In genomic region chr10:35723992-35724391, GRCh38 we compare ENCODE assay signal across 22 cellular contexts.
DNase-seq lines count a peak whose midpoint lies in the region; ATAC-seq, FAIRE-seq and TF ChIP-seq lines count a peak whose summit lies in the region.
"Had no signal": no experiment of that assay in that cellular context is flagged by ENCODE, and none has a peak within 500 bp of the region (broad histone marks: within the 10 kb centered on the region; RNA-seq: fewer than 3 reads in every experiment).

No MANE protein-coding gene starts in this region.

- H3F3A ChIP-seq in GM23248 (ENCODE audit: insufficient read depth) (no peaks in the 10 kb centered on the region), GM23338 (replicated peaks; ENCODE audit: low read depth) (no peaks in the 10 kb centered on the region)

- H3K27me3 Mint-ChIP-seq in GM23338 (ENCODE audit: insufficient read depth, low read depth, poor library complexity): no peaks in the 10 kb centered on the region
- peaks cover 18% of the 10 kb centered on the region for H3K27me3 Mint-ChIP-seq in nephron progenitor cell (ENCODE audit: low read depth, poor library complexity)
- H3K27me3 Mint-ChIP-seq: B cell had no signal

- no peaks in the 10 kb centered on the region for H3K4me1 Mint-ChIP-seq in GM23338
- peaks cover 12% of the 10 kb centered on the region for H3K4me1 Mint-ChIP-seq in nephron progenitor cell
- H3K4me1 Mint-ChIP-seq: B cell had no signal

- no peak for FAIRE-seq in kidney (lab: Jason Lieb, UNC)
- FAIRE-seq in GM12891 (lab: Jason Lieb, UNC): no peak
- FAIRE-seq: A204.1, D721Med, G401.6, GM12892, GM18507 had no signal

- H3K9ac ChIP-seq in GM23248 (no peak overlapping the region), kidney (ENCODE audit: low read length in 2 of 2) (no peak overlapping the region)
- H3K9ac ChIP-seq: BLaER1 treated with 17β-estradiol and CSF1 and Interleukin-3, amounts not matched to agents 10 nM and 100 nM had no signal

- H4K20me1 ChIP-seq in GM23248 (ENCODE audit: insufficient read depth) (no peaks in the 10 kb centered on the region), GM23338 (replicated peaks; ENCODE audit: insufficient read depth) (no peaks in the 10 kb centered on the region)
- H4K20me1 ChIP-seq: BLaER1 treated with 17β-estradiol and CSF1 and Interleukin-3, amounts not matched to agents 10 nM and 100 nM had no signal

- H3K4me3 Mint-ChIP-seq in GM23338 (no peak overlapping the region), nephron progenitor cell (no peak overlapping the region)
- H3K4me3 Mint-ChIP-seq: B cell; CD4-positive, alpha-beta T cell; CD8-positive, alpha-beta T cell had no signal

- H3K27me3 ChIP-seq in GM23248 (replicated peaks; ENCODE audit: insufficient read depth) (peaks cover 19% of the 10 kb centered on the region), GM23338 (ENCODE audit: insufficient read depth) (no peaks in the 10 kb centered on the region)
- H3K27me3 ChIP-seq: BLaER1 treated with 17β-estradiol and CSF1 and Interleukin-3, amounts not matched to agents 10 nM and 100 nM had no signal

- H3K36me3 Mint-ChIP-seq in GM23338 (ENCODE audit: low read depth): no peaks in the 10 kb centered on the region; the same call in 2 of the 3 replicates
- no peaks in the 10 kb centered on the region for H3K36me3 Mint-ChIP-seq in nephron progenitor cell (ENCODE audit: low read depth)
- H3K36me3 Mint-ChIP-seq: CD8-positive, alpha-beta T cell had no signal

- peak; percentile 14 for DNase-seq in GM23248
- DNase-seq in GM23338 (ENCODE audit: low spot score): no peak
- no peak for DNase-seq in nephron progenitor cell
- DNase-seq in kidney: no peak
- DNase-seq in GM12891 (ENCODE audit: insufficient read length, low spot score): no peak
- DNase-seq: 8988T; ACHN; Caco-2; Calu3; CD4-positive, alpha-beta T cell; CD8-positive, alpha-beta T cell; DMS79 treated with DMSO at 0.1 percent for 48 hours; GF-D8 had no signal

- TF ChIP-seq POLR2A in GM12891 (IDR thresholded peaks at IDR 0.05; ENCODE audit: low read depth, low read length): no peak

- H3K79me2 ChIP-seq in GM23248 (ENCODE audit: insufficient read depth): no peaks in the 10 kb centered on the region
- no peaks in the 10 kb centered on the region for H3K79me2 ChIP-seq in GM23338 (replicated peaks; ENCODE audit: insufficient read depth)

- ATAC-seq in GM23338 (no peak), GM18909 (IDR thresholded peaks at IDR 0.05; ENCODE audit: poor library complexity, unreplicated experiment) (no peak)
- ATAC-seq: CD8-positive, alpha-beta T cell had no signal

- H3K27ac ChIP-seq in GM23248 (no peak overlapping the region), GM23338 (ENCODE audit: low read depth) (no peak overlapping the region), kidney (ENCODE audit: low read depth in 2 of 2, low read length in 2 of 2) (no peak overlapping the region)
- H3K27ac ChIP-seq: BLaER1 treated with 17β-estradiol and CSF1 and Interleukin-3, amounts not matched to agents 10 nM and 100 nM; C4-2B had no signal

- H3K4me3 ChIP-seq in GM23248 (no peak overlapping the region), GM23338 (no peak overlapping the region), kidney (ENCODE audit: low read length in 2 of 2) (no peak overlapping the region)
- H3K4me3 ChIP-seq: BLaER1 treated with 17β-estradiol and CSF1 and Interleukin-3, amounts not matched to agents 10 nM and 100 nM had no signal

- no peaks in the 10 kb centered on the region for H3K4me1 ChIP-seq in GM23248 (ENCODE audit: insufficient read depth)
- no peaks in the 10 kb centered on the region for H3K4me1 ChIP-seq in GM23338 (ENCODE audit: insufficient read depth)
- H3K4me1 ChIP-seq in kidney (ENCODE audit: control insufficient read depth in 1 of 2, insufficient read depth in 1 of 2, low read depth in 1 of 2, low read length in 2 of 2): no peaks in the 10 kb centered on the region
- H3K4me1 ChIP-seq: BLaER1 treated with 17β-estradiol and CSF1 and Interleukin-3, amounts not matched to agents 10 nM and 100 nM had no signal

- in situ Hi-C loops in GM23248 (cut with MboI): no loop called here

- H3K9me3 ChIP-seq in GM23248 (ENCODE audit: low read depth) (no peaks in the 10 kb centered on the region), kidney (ENCODE audit: control insufficient read depth in 1 of 2, low read length in 2 of 2) (no peaks in the 10 kb centered on the region)
- H3K9me3 ChIP-seq: BLaER1 treated with 17β-estradiol and CSF1 and Interleukin-3, amounts not matched to agents 10 nM and 100 nM; Caco-2 had no signal

- H2AFZ ChIP-seq in GM23248 (no peak overlapping the region), GM23338 (peak overlapping the region; percentile 66; the same call in 1 of the 2 replicates)

- intact Hi-C loops in kidney (cut with DNase I): no loop called here

- H3K9me3 Mint-ChIP-seq in GM23338: no peaks in the 10 kb centered on the region
- H3K9me3 Mint-ChIP-seq in nephron progenitor cell: no peaks in the 10 kb centered on the region
- H3K9me3 Mint-ChIP-seq: CD4-positive, alpha-beta T cell; CD8-positive, alpha-beta T cell had no signal

- H3K36me3 ChIP-seq in GM23248 (ENCODE audit: low read depth): no peaks in the 10 kb centered on the region
- H3K36me3 ChIP-seq in GM23338 (ENCODE audit: insufficient read depth): no peaks in the 10 kb centered on the region
- no peaks in the 10 kb centered on the region for H3K36me3 ChIP-seq in kidney (ENCODE audit: control insufficient read depth in 1 of 2, insufficient read depth in 2 of 2, low read length in 2 of 2)
- H3K36me3 ChIP-seq: BLaER1 treated with 17β-estradiol and CSF1 and Interleukin-3, amounts not matched to agents 10 nM and 100 nM had no signal

- TF ChIP-seq CTCF in GM23338 (conservative IDR thresholded peaks at IDR 0.05; ENCODE audit: low read depth in 2 of 2): no peak
- no peak for TF ChIP-seq CTCF in nephron progenitor cell (IDR thresholded peaks at IDR 0.05)
- TF ChIP-seq CTCF in kidney (IDR thresholded peaks at IDR 0.05; ENCODE audit: borderline replicate concordance, extremely low read depth, insufficient read depth): no peak

- H3K4me2 ChIP-seq in GM23248 (ENCODE audit: unreplicated experiment) (no peak overlapping the region), GM23338 (no peak overlapping the region)
- H3K4me2 ChIP-seq: BLaER1 treated with 17β-estradiol and CSF1 and Interleukin-3, amounts not matched to agents 10 nM and 100 nM had no signal

- WGBS in GM23248 (ENCODE audit: low coverage in 1 of 2, low lambda C conversion rate in 2 of 2, missing lambda C conversion rate in 2 of 2), 2 experiments: 44 to 45% methylated on average over 5 of the region's 5 CpGs

- H3K9me2 ChIP-seq in GM23248 (ENCODE audit: insufficient read depth) (no peaks in the 10 kb centered on the region), GM23338 (ENCODE audit: insufficient read depth) (no peaks in the 10 kb centered on the region)

- H3K27ac Mint-ChIP-seq in GM23338 (no peak overlapping the region), nephron progenitor cell (peak overlapping the region; percentile 68)
- H3K27ac Mint-ChIP-seq: B cell; CD4-positive, alpha-beta T cell; CD8-positive, alpha-beta T cell had no signal

TF ChIP-seq in GM23338, 12 proteins besides CTCF, POLR2A, EP300 and RAD21 (continues in another document):
- TF ChIP-seq ETS1 (IDR thresholded peaks at IDR 0.05) (no peak), CREB1 (CRISPR knock-in tag; IDR thresholded peaks at IDR 0.05; ENCODE audit: low read depth) (no peak), NANOG (IDR thresholded peaks at IDR 0.05; ENCODE audit: borderline replicate concordance) (no peak)

TF ChIP-seq in GM12891, 5 proteins besides CTCF, POLR2A, EP300 and RAD21:
- no peak for TF ChIP-seq POU2F2 (IDR thresholded peaks at IDR 0.05; ENCODE audit: low read depth, low read length)
- TF ChIP-seq POLR2AphosphoS5 (IDR thresholded peaks at IDR 0.05; ENCODE audit: low read depth, low read length): no peak
- no peak for TF ChIP-seq SPI1 (IDR thresholded peaks at IDR 0.05; ENCODE audit: low read depth, low read length)
- TF ChIP-seq PAX5 (IDR thresholded peaks at IDR 0.05; ENCODE audit: insufficient read depth, low read length, severe bottlenecking): no peak
- no peak for TF ChIP-seq TAF1 (IDR thresholded peaks at IDR 0.05; ENCODE audit: low read depth, low read length)
